12 cellular contexts compared by ENCODE assay signal in the genomic region with DNA sequence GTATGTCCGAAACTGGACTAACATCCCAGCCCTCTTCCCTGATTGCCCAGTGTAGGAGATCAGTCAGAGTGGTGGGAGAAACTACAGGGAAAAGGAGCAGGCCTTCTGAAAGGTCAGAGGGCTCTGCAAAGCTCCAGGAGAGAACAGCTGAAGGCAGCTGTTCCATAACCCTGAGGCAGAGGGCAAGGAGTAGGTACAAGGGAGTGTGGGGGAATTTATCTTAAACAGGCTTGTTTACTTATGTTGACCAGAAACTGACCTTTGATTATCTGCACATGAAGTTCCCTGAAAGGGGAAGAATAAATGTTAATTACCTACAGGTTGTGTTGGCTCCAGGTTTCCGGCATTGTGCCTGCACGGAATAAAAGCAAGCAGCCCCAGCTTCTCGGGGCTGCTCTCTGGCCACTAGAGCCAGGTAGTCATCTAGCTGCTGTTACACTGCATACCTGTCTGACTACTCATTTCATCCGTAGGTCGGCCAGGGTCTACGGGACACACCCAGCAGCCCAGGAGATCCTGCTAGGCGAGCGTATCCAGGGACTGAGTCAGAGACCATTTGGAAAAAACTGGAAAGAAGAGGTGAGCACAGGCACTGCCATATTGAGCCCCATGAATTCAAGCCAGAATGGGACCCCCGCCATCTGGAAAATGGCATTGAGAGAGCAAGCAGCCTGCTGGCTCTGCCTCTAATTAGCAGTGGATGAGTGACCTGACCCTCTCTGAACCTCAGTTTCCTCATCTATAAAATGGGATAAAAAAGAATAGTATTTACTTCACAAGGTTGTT. TPM values are rescaled to one million over a fixed set of nuclear protein-coding genes. Genes with fewer than 3 reads are reported as not detected.
DNase-seq lines count a peak whose midpoint lies in the region; ATAC-seq, FAIRE-seq and TF ChIP-seq lines count a peak whose summit lies in the region.
"Had no signal": no experiment of that assay in that cellular context is flagged by ENCODE, and none has a peak within 500 bp of the region (broad histone marks: within the 10 kb centered on the region; RNA-seq: fewer than 3 reads in every experiment).

No MANE protein-coding gene starts in this region.

- ATAC-seq in GM18868 (IDR thresholded peaks at IDR 0.05; ENCODE audit: unreplicated experiment), result no peak
- ATAC-seq: activated CD8-positive, alpha-beta memory T cell treated with anti-CD3 and anti-CD28 coated beads, Interleukin-2, amount 10 ng/mL, durations not matched to agents 7 days and 5 days had no signal

- intact Hi-C loops in vagina (cut with DNase I), result no loop called here

- H3K4me3 Mint-ChIP-seq in chondrocyte (ENCODE audit: unreplicated experiment), result no peak overlapping the region
- H3K4me3 Mint-ChIP-seq: activated CD8-positive, alpha-beta memory T cell treated with anti-CD3 and anti-CD28 coated beads, Interleukin-2, amount 10 ng/mL, durations not matched to agents 7 days and 5 days; memory B cell had no signal

- no peak overlapping the region for H2BK5ac ChIP-seq in mesenchymal stem cell (ENCODE audit: low read depth, low read length, poor library complexity, severe bottlenecking)

- H3K4me1 Mint-ChIP-seq in chondrocyte (ENCODE audit: low read depth), result peaks cover 52% of the 10 kb centered on the region

- H3K4me1 ChIP-seq in mesenchymal stem cell (ENCODE audit: control insufficient read depth, insufficient read depth, low read depth, low read length) (peaks cover 21% of the 10 kb centered on the region), vagina (peaks cover 49% of the 10 kb centered on the region)

- peak; percentile 27 for DNase-seq in activated effector memory CD4-positive, alpha-beta T cell treated with anti-CD3 and anti-CD28 coated beads, Interleukin-2, amount 50 U/mL, for 16 hours
- no peak for DNase-seq in activated effector memory CD4-positive, alpha-beta T cell treated with Interleukin-2 at 50 U/mL for 16 hours
- DNase-seq in chondrocyte (ENCODE audit: low spot score) (no peak), mesenchymal stem cell (peak; percentile 70), vagina (ENCODE audit: extremely low spot score in 2 of 2) (no peak), superior temporal gyrus (ENCODE audit: extremely low spot score) (no peak), frontal cortex (ENCODE audit: low spot score in 2 of 2) (no peak)
- DNase-seq: activated CD8-positive, alpha-beta memory T cell treated with anti-CD3 and anti-CD28 coated beads, Interleukin-2, amount 10 ng/mL, durations not matched to agents 7 days and 5 days; effector CD8-positive, alpha-beta T cell had no signal

- TF ChIP-seq CTCF in chondrocyte (IDR thresholded peaks at IDR 0.05) (no peak), vagina (IDR thresholded peaks at IDR 0.05) (no peak)

- H3K18ac ChIP-seq in mesenchymal stem cell (ENCODE audit: low read depth in 1 of 2, low read length in 2 of 2), result peak overlapping the region in 1 of 2 experiments; percentile 72

- peaks cover 9% of the 10 kb centered on the region for H3K79me1 ChIP-seq in mesenchymal stem cell (replicated peaks; ENCODE audit: low read length, poor library complexity, severe bottlenecking)

- H2AFZ ChIP-seq in mesenchymal stem cell (ENCODE audit: low read depth, low read length), result no peak overlapping the region

- no peak overlapping the region for H2BK120ac ChIP-seq in mesenchymal stem cell (ENCODE audit: low read depth, low read length)

- H2BK15ac ChIP-seq in mesenchymal stem cell (ENCODE audit: low read depth, poor library complexity, severe bottlenecking), result no peak overlapping the region

- no peak overlapping the region for H3K4ac ChIP-seq in mesenchymal stem cell (ENCODE audit: low read depth in 1 of 2, low read length in 2 of 2)

- no peaks in the 10 kb centered on the region for H3K27me3 ChIP-seq in mesenchymal stem cell (ENCODE audit: control insufficient read depth in 1 of 2, insufficient read depth in 1 of 2, low read length in 2 of 2)
- H3K27me3 ChIP-seq in vagina, result no peaks in the 10 kb centered on the region

- no peak overlapping the region for H3K4me3 ChIP-seq in mesenchymal stem cell (ENCODE audit: insufficient read depth in 1 of 2, low read depth in 1 of 2, low read length in 2 of 2)
- H3K4me3 ChIP-seq in vagina, result no peak overlapping the region
- H3K4me3 ChIP-seq: thoracic aorta had no signal

- no peak overlapping the region for H3K23ac ChIP-seq in mesenchymal stem cell (ENCODE audit: low read length in 2 of 2)

- H4K91ac ChIP-seq in mesenchymal stem cell (ENCODE audit: low read length), result no peak overlapping the region

- H3K27ac ChIP-seq in mesenchymal stem cell (ENCODE audit: low read length, poor library complexity, severe bottlenecking) (peak overlapping the region; percentile 43), vagina (peak overlapping the region; percentile 90)
- H3K27ac ChIP-seq: thoracic aorta had no signal

- H3K9me3 ChIP-seq in mesenchymal stem cell (ENCODE audit: control insufficient read depth, low read length) (no peaks in the 10 kb centered on the region), vagina (no peaks in the 10 kb centered on the region)
- H3K9me3 ChIP-seq: thoracic aorta had no signal

- peaks cover 2% of the 10 kb centered on the region for H3K36me3 Mint-ChIP-seq in chondrocyte (ENCODE audit: low read depth)
- H3K36me3 Mint-ChIP-seq: memory B cell had no signal

- H3K14ac ChIP-seq in mesenchymal stem cell (ENCODE audit: low read length in 2 of 2), result peak overlapping the region in 1 of 2 experiments; percentile 44

- no peak overlapping the region for H3K9ac ChIP-seq in mesenchymal stem cell (ENCODE audit: low read length)

- no peaks in the 10 kb centered on the region for H3K9me3 Mint-ChIP-seq in chondrocyte (ENCODE audit: low read depth)
- H3K9me3 Mint-ChIP-seq: memory B cell had no signal

- no peak for TF ChIP-seq POLR2A in vagina (IDR thresholded peaks at IDR 0.05)

- H3K27me3 Mint-ChIP-seq in chondrocyte (ENCODE audit: low read depth), result no peaks in the 10 kb centered on the region
- H3K27me3 Mint-ChIP-seq: activated CD8-positive, alpha-beta memory T cell treated with anti-CD3 and anti-CD28 coated beads, Interleukin-2, amount 10 ng/mL, durations not matched to agents 7 days and 5 days; memory B cell had no signal

- H4K8ac ChIP-seq in mesenchymal stem cell (ENCODE audit: low read length), result peak overlapping the region; percentile 10

- H2AK5ac ChIP-seq in mesenchymal stem cell (ENCODE audit: low read length, severe bottlenecking), result peak overlapping the region; percentile 66

- H3K36me3 ChIP-seq in mesenchymal stem cell (ENCODE audit: control insufficient read depth in 1 of 2, insufficient read depth in 2 of 2, low read depth in 1 of 2, low read length in 2 of 2), result peaks cover 0 to 5% of the 10 kb centered on the region in 2 experiments
- no peaks in the 10 kb centered on the region for H3K36me3 ChIP-seq in vagina
- H3K36me3 ChIP-seq: thoracic aorta had no signal

- WGBS in mesenchymal stem cell, result 55% methylated on average over 10 of the region's 10 CpGs

- H2BK12ac ChIP-seq in mesenchymal stem cell (ENCODE audit: low read length in 2 of 2), result peak overlapping the region; percentile 29 to 60

- no peak overlapping the region for H3K4me2 ChIP-seq in mesenchymal stem cell (ENCODE audit: low read length, poor library complexity, severe bottlenecking)

- no peak for FAIRE-seq in frontal cortex (lab: Jason Lieb, UNC)

- peak overlapping the region; percentile 3 for H3K27ac Mint-ChIP-seq in chondrocyte (ENCODE audit: unreplicated experiment)
- H3K27ac Mint-ChIP-seq: activated CD8-positive, alpha-beta memory T cell treated with anti-CD3 and anti-CD28 coated beads, Interleukin-2, amount 10 ng/mL, durations not matched to agents 7 days and 5 days; memory B cell had no signal

RNA-seq across cellular contexts. Expression of a gene that starts 14.9 kb away (rescaled TPM):
- total RNA-seq in chondrocyte, result 13.4 to 15.1 TPM (median 14.5 TPM) in 3 replicates
- 10.5 TPM for polyA plus RNA-seq in mesenchymal stem cell (2013, experiment 1 of 2)
- polyA plus RNA-seq in mesenchymal stem cell (2013, experiment 2 of 2), result 10.0 TPM
- 7.1 TPM for total RNA-seq in vagina
- 8.6 TPM for total RNA-seq in frontal cortex

RNA-seq across cellular contexts. Expression of a gene that starts 15.8 kb away (rescaled TPM):
- total RNA-seq in chondrocyte (111 to 156 TPM (median 152 TPM) in 3 replicates), vagina (91.8 TPM), frontal cortex (1,181 TPM)
- 158 TPM for polyA plus RNA-seq in mesenchymal stem cell (2013, experiment 1 of 2)
- polyA plus RNA-seq in mesenchymal stem cell (2013, experiment 2 of 2), result 158 TPM

RNA-seq across cellular contexts. Expression of a gene that starts 31.2 kb away (rescaled TPM):
- total RNA-seq in chondrocyte (0.80 to 2.9 TPM (median 1.2 TPM) in 3 replicates), vagina (1.5 TPM), frontal cortex (0.82 TPM)
- polyA plus RNA-seq in mesenchymal stem cell (2013, experiment 1 of 2), result 0.73 TPM
- 0.89 TPM for polyA plus RNA-seq in mesenchymal stem cell (2013, experiment 2 of 2)
- total RNA-seq: thoracic aorta had no signal

Comparison
In these comparisons a context has a peak if more than half of its experiments do, and no peak if none do; other contexts are left out.
1. DNase-seq: peak in activated effector memory CD4-positive, alpha-beta T cell treated with anti-CD3 and anti-CD28 coated beads, Interleukin-2, amount 50 U/mL, for 16 hours (single experiment) and mesenchymal stem cell (single experiment); none in activated effector memory CD4-positive, alpha-beta T cell treated with Interleukin-2 at 50 U/mL for 16 hours (single experiment), chondrocyte (single experiment), vagina (0 of 2), superior temporal gyrus (single experiment) and frontal cortex (0 of 2).